11 cellular contexts compared by ENCODE assay signal in genomic region chr16:4391635-4392381, GRCh38. TPM values are rescaled to one million over a fixed set of nuclear protein-coding genes. Genes with fewer than 3 reads are reported as not detected.
DNase-seq lines count a peak whose midpoint lies in the region; ATAC-seq and TF ChIP-seq lines count a peak whose summit lies in the region.
"Had no signal": no experiment of that assay in that cellular context is flagged by ENCODE, and none has a peak within 500 bp of the region (broad histone marks: within the 10 kb centered on the region; RNA-seq: fewer than 3 reads in every experiment).

No MANE protein-coding gene starts in this region.

- no peaks in the 10 kb centered on the region for H3K27me3 ChIP-seq in brain microvascular endothelial cell (replicated peaks)
- H3K27me3 ChIP-seq: body of pancreas had no signal

- intact Hi-C loops in natural killer cell (cut with micrococcal nuclease): no loop called here

- no peaks in the 10 kb centered on the region for H3K9me3 Mint-ChIP-seq in natural killer cell
- H3K9me3 Mint-ChIP-seq in natural killer cell treated with Interleukin-12 subunit alpha and Interleukin-12 subunit beta and Interleukin-15 and Interleukin-18, amount 100 ng/mL, for 72 hours: no peaks in the 10 kb centered on the region
- H3K9me3 Mint-ChIP-seq in naive B cell: no peaks in the 10 kb centered on the region
- no peaks in the 10 kb centered on the region for H3K9me3 Mint-ChIP-seq in T-helper 2 cell treated with Interferon-gamma antibody and Interleukin-4, amounts not matched to agents 5 μg/mL and 100 μg/mL, for 36 hours
- H3K9me3 Mint-ChIP-seq: CD14-positive monocyte had no signal

- no peak for TF ChIP-seq CTCF in natural killer cell (IDR thresholded peaks at IDR 0.05)
- no peak for TF ChIP-seq CTCF in brain microvascular endothelial cell (IDR thresholded peaks at IDR 0.05; ENCODE audit: low read depth, low read length, missing control alignments)

- H3K4me3 Mint-ChIP-seq in natural killer cell: no peak overlapping the region
- H3K4me3 Mint-ChIP-seq in natural killer cell treated with Interleukin-12 subunit alpha and Interleukin-12 subunit beta and Interleukin-15 and Interleukin-18, amount 100 ng/mL, for 72 hours: no peak overlapping the region
- H3K4me3 Mint-ChIP-seq in naive B cell: peak overlapping the region in 1 of 8 donors; percentile 21
- no peak overlapping the region for H3K4me3 Mint-ChIP-seq in T-helper 2 cell treated with Interferon-gamma antibody and Interleukin-4, amounts not matched to agents 5 μg/mL and 100 μg/mL, for 36 hours
- H3K4me3 Mint-ChIP-seq: CD14-positive monocyte had no signal

- ATAC-seq in natural killer cell: peak; percentile 11 to 25 (median 15)
- ATAC-seq in natural killer cell treated with Interleukin-12 subunit alpha and Interleukin-12 subunit beta and Interleukin-15 and Interleukin-18, amount 100 ng/mL, for 72 hours: no peak
- ATAC-seq in naive B cell (ENCODE audit: low read depth in 2 of 2): peak; percentile 15 to 17

- peak overlapping the region; percentile 18 for H3K27ac ChIP-seq in brain microvascular endothelial cell
- no peak overlapping the region for H3K27ac ChIP-seq in substantia nigra (ENCODE audit: low read depth, low read length, poor library complexity, severe bottlenecking)

- DNase-seq in natural killer cell (no peak), brain microvascular endothelial cell (no peak), naive B cell (no peak), substantia nigra (lab: John Stamatoyannopoulos, UW) (no peak), HT-29 (ENCODE audit: low spot score) (no peak)
- DNase-seq in natural killer cell treated with Interleukin-12 subunit alpha and Interleukin-12 subunit beta and Interleukin-15 and Interleukin-18, amount 100 ng/mL, for 72 hours (ENCODE audit: low spot score): no peak
- DNase-seq in activated CD4-positive, alpha-beta T cell treated with anti-CD3 and anti-CD28 coated beads, Interleukin-2, amount 50 U/mL, for 4 hours: no peak
- DNase-seq in T-helper 2 cell treated with Interferon-gamma antibody and Interleukin-4, amounts not matched to agents 5 μg/mL and 100 μg/mL, for 36 hours (ENCODE audit: low spot score): no peak
- DNase-seq: activated CD8-positive, alpha-beta memory T cell treated with anti-CD3 and anti-CD28 coated beads, Interleukin-2, amount 50 U/mL, for 48 hours had no signal

- H3K36me3 Mint-ChIP-seq in natural killer cell: no peaks in the 10 kb centered on the region
- no peaks in the 10 kb centered on the region for H3K36me3 Mint-ChIP-seq in natural killer cell treated with Interleukin-12 subunit alpha and Interleukin-12 subunit beta and Interleukin-15 and Interleukin-18, amount 100 ng/mL, for 72 hours
- H3K36me3 Mint-ChIP-seq in naive B cell: peaks cover 4 to 7% of the 10 kb centered on the region in 2 donors
- H3K36me3 Mint-ChIP-seq in T-helper 2 cell treated with Interferon-gamma antibody and Interleukin-4, amounts not matched to agents 5 μg/mL and 100 μg/mL, for 36 hours (ENCODE audit: low read depth): peaks cover 22% of the 10 kb centered on the region

- no peaks in the 10 kb centered on the region for H3K27me3 Mint-ChIP-seq in natural killer cell (ENCODE audit: low read depth in 2 of 2)
- H3K27me3 Mint-ChIP-seq in natural killer cell treated with Interleukin-12 subunit alpha and Interleukin-12 subunit beta and Interleukin-15 and Interleukin-18, amount 100 ng/mL, for 72 hours: no peaks in the 10 kb centered on the region
- H3K27me3 Mint-ChIP-seq in naive B cell: no peaks in the 10 kb centered on the region
- no peaks in the 10 kb centered on the region for H3K27me3 Mint-ChIP-seq in T-helper 2 cell treated with Interferon-gamma antibody and Interleukin-4, amounts not matched to agents 5 μg/mL and 100 μg/mL, for 36 hours (ENCODE audit: low read depth)

- no peak overlapping the region for H3K4me3 ChIP-seq in brain microvascular endothelial cell (ENCODE audit: low read depth, low read length)
- H3K4me3 ChIP-seq: body of pancreas had no signal

- peak overlapping the region in 1 of 2 donors; percentile 14 for H3K27ac Mint-ChIP-seq in natural killer cell
- H3K27ac Mint-ChIP-seq in natural killer cell treated with Interleukin-12 subunit alpha and Interleukin-12 subunit beta and Interleukin-15 and Interleukin-18, amount 100 ng/mL, for 72 hours: no peak overlapping the region
- H3K27ac Mint-ChIP-seq in naive B cell: peak overlapping the region in 1 of 6 donors; percentile 84
- H3K27ac Mint-ChIP-seq in T-helper 2 cell treated with Interferon-gamma antibody and Interleukin-4, amounts not matched to agents 5 μg/mL and 100 μg/mL, for 36 hours: no peak overlapping the region
- H3K27ac Mint-ChIP-seq: CD14-positive monocyte had no signal

- in situ Hi-C loops in brain microvascular endothelial cell (cut with HindIII; ENCODE audit: low pct_ligation_motif_present, low sequenced_read_pairs): no loop called here

- H3K4me1 Mint-ChIP-seq in natural killer cell (peaks cover 5% of the 10 kb centered on the region in 2 donors), naive B cell (peaks cover 3 to 5% (median 3%) of the 10 kb centered on the region in 3 donors)
- H3K4me1 Mint-ChIP-seq in natural killer cell treated with Interleukin-12 subunit alpha and Interleukin-12 subunit beta and Interleukin-15 and Interleukin-18, amount 100 ng/mL, for 72 hours (ENCODE audit: low read depth in 2 of 2): peaks cover 4 to 5% of the 10 kb centered on the region in 2 donors
- H3K4me1 Mint-ChIP-seq in T-helper 2 cell treated with Interferon-gamma antibody and Interleukin-4, amounts not matched to agents 5 μg/mL and 100 μg/mL, for 36 hours (ENCODE audit: low read depth): no peaks in the 10 kb centered on the region

- H3K36me3 ChIP-seq in brain microvascular endothelial cell (replicated peaks): peaks cover 4% of the 10 kb centered on the region

RNA-seq across cellular contexts. Expression of gene VASN, which starts 20.2 kb away (rescaled TPM):
- under 1 TPM; 0.35 to 0.93 (median 0.78) TPM for total RNA-seq in natural killer cell
- under 1 TPM in 1 of 2 donors, not detected in 1; 0.33 TPM for total RNA-seq in natural killer cell treated with Interleukin-12 subunit alpha and Interleukin-12 subunit beta and Interleukin-15 and Interleukin-18, amount 100 ng/mL, for 72 hours
- polyA plus RNA-seq in naive B cell (ENCODE audit: low read depth in 6 of 6): under 1 TPM in 3 of 6 donors, not detected in 3; 0.13 to 0.21 (median 0.16) TPM
- total RNA-seq in HT-29 (2014; rRNA removed; shearing (Covaris generic)): 1.8 and 2.2 TPM in 2 replicates
- polyA plus RNA-seq: CD14-positive monocyte had no signal

RNA-seq across cellular contexts. Expression of gene CORO7, which starts 24.6 kb away (rescaled TPM):
- 100 to 1,000 TPM; 335 to 425 (median 415) TPM for total RNA-seq in natural killer cell
- 100 to 1,000 TPM; 140 to 166 TPM for total RNA-seq in natural killer cell treated with Interleukin-12 subunit alpha and Interleukin-12 subunit beta and Interleukin-15 and Interleukin-18, amount 100 ng/mL, for 72 hours
- 10 to 100 TPM in 5 of 6 donors, 1 to 10 TPM in 1; 9.0 to 40.1 (median 20.7) TPM for polyA plus RNA-seq in naive B cell (ENCODE audit: low read depth in 6 of 6)
- total RNA-seq in HT-29 (2014; rRNA removed; shearing (Covaris generic)): 36.8 and 48.6 TPM in 2 replicates

RNA-seq across cellular contexts. Expression of gene DNAJA3, which starts 33.9 kb away (rescaled TPM):
- 10 to 100 TPM; 22.1 to 34.2 (median 27.2) TPM for total RNA-seq in natural killer cell
- 10 to 100 TPM; 55.0 to 99.8 TPM for total RNA-seq in natural killer cell treated with Interleukin-12 subunit alpha and Interleukin-12 subunit beta and Interleukin-15 and Interleukin-18, amount 100 ng/mL, for 72 hours
- polyA plus RNA-seq in naive B cell (ENCODE audit: low read depth in 6 of 6): 10 to 100 TPM; 42.3 to 64.2 (median 44.2) TPM
- total RNA-seq in HT-29 (2014; rRNA removed; shearing (Covaris generic)): 82.4 and 86.9 TPM in 2 replicates

RNA-seq across cellular contexts. Expression of gene PAM16, which starts 40.7 kb away (rescaled TPM):
- total RNA-seq in natural killer cell: 10 to 100 TPM; 29.4 to 42.7 (median 39.0) TPM
- 100 to 1,000 TPM in 1 of 2 donors, 10 to 100 TPM in 1; 59.0 to 114 TPM for total RNA-seq in natural killer cell treated with Interleukin-12 subunit alpha and Interleukin-12 subunit beta and Interleukin-15 and Interleukin-18, amount 100 ng/mL, for 72 hours
- 10 to 100 TPM; 33.1 to 54.6 (median 47.6) TPM for polyA plus RNA-seq in naive B cell (ENCODE audit: low read depth in 6 of 6)
- 159 and 165 TPM in 2 replicates for total RNA-seq in HT-29 (2014; rRNA removed; shearing (Covaris generic))

Comparison
In these comparisons a context has a peak if more than half of its experiments do, and no peak if none do; other contexts are left out.
1. ATAC-seq: peak in natural killer cell (3 of 3) and naive B cell (2 of 2); none in natural killer cell treated with Interleukin-12 subunit alpha and Interleukin-12 subunit beta and Interleukin-15 and Interleukin-18, amount 100 ng/mL, for 72 hours (0 of 2).